ENCODE assay signal across 1 cellular context in the genomic region with DNA sequence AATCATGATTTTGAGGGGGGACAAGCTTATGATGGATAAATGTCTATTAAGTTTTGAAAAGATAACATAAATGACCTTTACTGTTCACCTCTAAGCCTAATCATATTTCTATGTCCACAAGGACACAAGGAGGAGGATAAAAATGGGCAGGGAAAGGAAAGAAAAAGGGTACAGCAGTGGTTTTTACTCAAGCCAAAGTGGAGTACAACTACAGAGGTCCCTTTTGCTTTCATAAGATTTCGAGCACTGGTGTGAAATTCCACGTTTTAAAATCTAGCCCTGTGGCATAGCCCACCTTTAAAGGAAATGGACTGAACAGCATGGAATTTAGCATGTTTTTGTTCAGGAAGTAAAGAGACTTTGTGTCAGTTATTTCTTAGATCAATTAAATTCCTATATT.
TF ChIP-seq lines count a peak whose summit lies in the region.

No MANE protein-coding gene starts in this region.

TF ChIP-seq in HepG2, 621 proteins besides CTCF, POLR2A, EP300 and RAD21 (continued from another document):
- TF ChIP-seq, protein P1, sequence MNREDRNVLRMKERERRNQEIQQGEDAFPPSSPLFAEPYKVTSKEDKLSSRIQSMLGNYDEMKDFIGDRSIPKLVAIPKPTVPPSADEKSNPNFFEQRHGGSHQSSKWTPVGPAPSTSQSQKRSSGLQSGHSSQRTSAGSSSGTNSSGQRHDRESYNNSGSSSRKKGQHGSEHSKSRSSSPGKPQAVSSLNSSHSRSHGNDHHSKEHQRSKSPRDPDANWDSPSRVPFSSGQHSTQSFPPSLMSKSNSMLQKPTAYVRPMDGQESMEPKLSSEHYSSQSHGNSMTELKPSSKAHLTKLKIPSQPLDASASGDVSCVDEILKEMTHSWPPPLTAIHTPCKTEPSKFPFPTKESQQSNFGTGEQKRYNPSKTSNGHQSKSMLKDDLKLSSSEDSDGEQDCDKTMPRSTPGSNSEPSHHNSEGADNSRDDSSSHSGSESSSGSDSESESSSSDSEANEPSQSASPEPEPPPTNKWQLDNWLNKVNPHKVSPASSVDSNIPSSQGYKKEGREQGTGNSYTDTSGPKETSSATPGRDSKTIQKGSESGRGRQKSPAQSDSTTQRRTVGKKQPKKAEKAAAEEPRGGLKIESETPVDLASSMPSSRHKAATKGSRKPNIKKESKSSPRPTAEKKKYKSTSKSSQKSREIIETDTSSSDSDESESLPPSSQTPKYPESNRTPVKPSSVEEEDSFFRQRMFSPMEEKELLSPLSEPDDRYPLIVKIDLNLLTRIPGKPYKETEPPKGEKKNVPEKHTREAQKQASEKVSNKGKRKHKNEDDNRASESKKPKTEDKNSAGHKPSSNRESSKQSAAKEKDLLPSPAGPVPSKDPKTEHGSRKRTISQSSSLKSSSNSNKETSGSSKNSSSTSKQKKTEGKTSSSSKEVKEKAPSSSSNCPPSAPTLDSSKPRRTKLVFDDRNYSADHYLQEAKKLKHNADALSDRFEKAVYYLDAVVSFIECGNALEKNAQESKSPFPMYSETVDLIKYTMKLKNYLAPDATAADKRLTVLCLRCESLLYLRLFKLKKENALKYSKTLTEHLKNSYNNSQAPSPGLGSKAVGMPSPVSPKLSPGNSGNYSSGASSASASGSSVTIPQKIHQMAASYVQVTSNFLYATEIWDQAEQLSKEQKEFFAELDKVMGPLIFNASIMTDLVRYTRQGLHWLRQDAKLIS (CRISPR knock-in tag; IDR thresholded peaks at IDR 0.05) = no peak
- TF ChIP-seq SRSF4 (IDR thresholded peaks at IDR 0.05; ENCODE audit: low read depth, low read length, poor library complexity, severe bottlenecking) (peak; percentile 24), ZNF3 (CRISPR knock-in tag; IDR thresholded peaks at IDR 0.05) (no peak), ZNF335 (CRISPR knock-in tag; IDR thresholded peaks at IDR 0.05) (no peak), NKX3-1 (CRISPR knock-in tag; IDR thresholded peaks at IDR 0.05) (peak; percentile 44; the same call in 1 of the 2 replicates), TP53 (CRISPR knock-in tag; conservative IDR thresholded peaks at IDR 0.05) (no peak), PAF1 (CRISPR knock-in tag; IDR thresholded peaks at IDR 0.05) (peak; percentile 64; the same call in 1 of the 2 replicates), ZNF350 (CRISPR knock-in tag; IDR thresholded peaks at IDR 0.05; ENCODE audit: borderline replicate concordance, low read depth) (no peak), RBM22 (optimal IDR thresholded peaks at IDR 0.05; ENCODE audit: low read length) (peak; percentile 96), RFXANK (CRISPR knock-in tag; IDR thresholded peaks at IDR 0.05) (no peak), ZSCAN30 (CRISPR knock-in tag; IDR thresholded peaks at IDR 0.05) (no peak), ZNF615 (CRISPR knock-in tag; IDR thresholded peaks at IDR 0.05; ENCODE audit: borderline replicate concordance) (no peak), RFX1 (IDR thresholded peaks at IDR 0.05) (no peak)
- TF ChIP-seq, protein P2, sequence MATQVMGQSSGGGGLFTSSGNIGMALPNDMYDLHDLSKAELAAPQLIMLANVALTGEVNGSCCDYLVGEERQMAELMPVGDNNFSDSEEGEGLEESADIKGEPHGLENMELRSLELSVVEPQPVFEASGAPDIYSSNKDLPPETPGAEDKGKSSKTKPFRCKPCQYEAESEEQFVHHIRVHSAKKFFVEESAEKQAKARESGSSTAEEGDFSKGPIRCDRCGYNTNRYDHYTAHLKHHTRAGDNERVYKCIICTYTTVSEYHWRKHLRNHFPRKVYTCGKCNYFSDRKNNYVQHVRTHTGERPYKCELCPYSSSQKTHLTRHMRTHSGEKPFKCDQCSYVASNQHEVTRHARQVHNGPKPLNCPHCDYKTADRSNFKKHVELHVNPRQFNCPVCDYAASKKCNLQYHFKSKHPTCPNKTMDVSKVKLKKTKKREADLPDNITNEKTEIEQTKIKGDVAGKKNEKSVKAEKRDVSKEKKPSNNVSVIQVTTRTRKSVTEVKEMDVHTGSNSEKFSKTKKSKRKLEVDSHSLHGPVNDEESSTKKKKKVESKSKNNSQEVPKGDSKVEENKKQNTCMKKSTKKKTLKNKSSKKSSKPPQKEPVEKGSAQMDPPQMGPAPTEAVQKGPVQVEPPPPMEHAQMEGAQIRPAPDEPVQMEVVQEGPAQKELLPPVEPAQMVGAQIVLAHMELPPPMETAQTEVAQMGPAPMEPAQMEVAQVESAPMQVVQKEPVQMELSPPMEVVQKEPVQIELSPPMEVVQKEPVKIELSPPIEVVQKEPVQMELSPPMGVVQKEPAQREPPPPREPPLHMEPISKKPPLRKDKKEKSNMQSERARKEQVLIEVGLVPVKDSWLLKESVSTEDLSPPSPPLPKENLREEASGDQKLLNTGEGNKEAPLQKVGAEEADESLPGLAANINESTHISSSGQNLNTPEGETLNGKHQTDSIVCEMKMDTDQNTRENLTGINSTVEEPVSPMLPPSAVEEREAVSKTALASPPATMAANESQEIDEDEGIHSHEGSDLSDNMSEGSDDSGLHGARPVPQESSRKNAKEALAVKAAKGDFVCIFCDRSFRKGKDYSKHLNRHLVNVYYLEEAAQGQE (IDR thresholded peaks at IDR 0.05; ENCODE audit: borderline replicate concordance in 1 of 2, low read depth in 1 of 2, low read length in 2 of 2) = no peak
- TF ChIP-seq, protein P3, sequence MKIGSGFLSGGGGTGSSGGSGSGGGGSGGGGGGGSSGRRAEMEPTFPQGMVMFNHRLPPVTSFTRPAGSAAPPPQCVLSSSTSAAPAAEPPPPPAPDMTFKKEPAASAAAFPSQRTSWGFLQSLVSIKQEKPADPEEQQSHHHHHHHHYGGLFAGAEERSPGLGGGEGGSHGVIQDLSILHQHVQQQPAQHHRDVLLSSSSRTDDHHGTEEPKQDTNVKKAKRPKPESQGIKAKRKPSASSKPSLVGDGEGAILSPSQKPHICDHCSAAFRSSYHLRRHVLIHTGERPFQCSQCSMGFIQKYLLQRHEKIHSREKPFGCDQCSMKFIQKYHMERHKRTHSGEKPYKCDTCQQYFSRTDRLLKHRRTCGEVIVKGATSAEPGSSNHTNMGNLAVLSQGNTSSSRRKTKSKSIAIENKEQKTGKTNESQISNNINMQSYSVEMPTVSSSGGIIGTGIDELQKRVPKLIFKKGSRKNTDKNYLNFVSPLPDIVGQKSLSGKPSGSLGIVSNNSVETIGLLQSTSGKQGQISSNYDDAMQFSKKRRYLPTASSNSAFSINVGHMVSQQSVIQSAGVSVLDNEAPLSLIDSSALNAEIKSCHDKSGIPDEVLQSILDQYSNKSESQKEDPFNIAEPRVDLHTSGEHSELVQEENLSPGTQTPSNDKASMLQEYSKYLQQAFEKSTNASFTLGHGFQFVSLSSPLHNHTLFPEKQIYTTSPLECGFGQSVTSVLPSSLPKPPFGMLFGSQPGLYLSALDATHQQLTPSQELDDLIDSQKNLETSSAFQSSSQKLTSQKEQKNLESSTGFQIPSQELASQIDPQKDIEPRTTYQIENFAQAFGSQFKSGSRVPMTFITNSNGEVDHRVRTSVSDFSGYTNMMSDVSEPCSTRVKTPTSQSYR (CRISPR knock-in tag; IDR thresholded peaks at IDR 0.05; ENCODE audit: borderline replicate concordance) = no peak
- TF ChIP-seq, protein P4, sequence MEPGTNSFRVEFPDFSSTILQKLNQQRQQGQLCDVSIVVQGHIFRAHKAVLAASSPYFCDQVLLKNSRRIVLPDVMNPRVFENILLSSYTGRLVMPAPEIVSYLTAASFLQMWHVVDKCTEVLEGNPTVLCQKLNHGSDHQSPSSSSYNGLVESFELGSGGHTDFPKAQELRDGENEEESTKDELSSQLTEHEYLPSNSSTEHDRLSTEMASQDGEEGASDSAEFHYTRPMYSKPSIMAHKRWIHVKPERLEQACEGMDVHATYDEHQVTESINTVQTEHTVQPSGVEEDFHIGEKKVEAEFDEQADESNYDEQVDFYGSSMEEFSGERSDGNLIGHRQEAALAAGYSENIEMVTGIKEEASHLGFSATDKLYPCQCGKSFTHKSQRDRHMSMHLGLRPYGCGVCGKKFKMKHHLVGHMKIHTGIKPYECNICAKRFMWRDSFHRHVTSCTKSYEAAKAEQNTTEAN (CRISPR knock-in tag; conservative IDR thresholded peaks at IDR 0.05) = 0 out of 2 replicates have a peak, but pooled peaks have one; percentile 28
